In genomic region chr13:48260970-48261369, GRCh38 we compare ENCODE assay signal across 2 cellular contexts.
A peak's percentile ranks its signal among the peaks of the same experiment; 100 is the strongest.
TF ChIP-seq lines count a peak whose summit lies in the region.

No MANE protein-coding gene starts in this region.

TF ChIP-seq in A549, 52 proteins besides CTCF, POLR2A, EP300 and RAD21:
- no peak for TF ChIP-seq HDAC2 (IDR thresholded peaks at IDR 0.05)
- TF ChIP-seq CEBPB (IDR thresholded peaks at IDR 0.05), result peak; percentile 13 to 35; a peak in 2 of 4 replicates
- no peak for TF ChIP-seq HOXA7 (CRISPR knock-in tag; IDR thresholded peaks at IDR 0.05)
- no peak for TF ChIP-seq ZNF302 (CRISPR knock-in tag; IDR thresholded peaks at IDR 0.05)
- no peak for TF ChIP-seq ELK1 (IDR thresholded peaks at IDR 0.05; ENCODE audit: low read depth, low read length)

TF ChIP-seq in K562, 482 proteins besides CTCF, POLR2A, EP300 and RAD21:
- TF ChIP-seq CEBPB (tag; IDR thresholded peaks at IDR 0.05), result 0 out of 2 replicates have a peak, but pooled peaks have one; percentile 21
- no peak for TF ChIP-seq CEBPG (CRISPR knock-in tag; IDR thresholded peaks at IDR 0.05)
- peak in 1 of 2 experiments; percentile 64; a peak in 2 of 4 replicates for TF ChIP-seq CEBPG (tag; conservative IDR thresholded peaks at IDR 0.05 in 1 of 2, IDR thresholded peaks at IDR 0.05 in 1 of 2)
- TF ChIP-seq DMBX1 (CRISPR knock-in tag; IDR thresholded peaks at IDR 0.05; ENCODE audit: borderline replicate concordance), result no peak
